In genomic region chrX:22357621-22358020, GRCh38 we compare ENCODE assay signal across 1 cellular context.
TF ChIP-seq lines count a peak whose summit lies in the region.

No MANE protein-coding gene starts in this region.

TF ChIP-seq in SK-N-SH treated with all-trans-retinoic acid at 6 μM for 48 hours, 23 proteins besides CTCF, POLR2A, EP300 and RAD21 (continued from another document):
- TF ChIP-seq CREB5 (CRISPR knock-in tag; IDR thresholded peaks at IDR 0.05; ENCODE audit: low read depth) (no peak), OSR1 (CRISPR knock-in tag; IDR thresholded peaks at IDR 0.05) (no peak), ARNTL (CRISPR knock-in tag; IDR thresholded peaks at IDR 0.05; ENCODE audit: borderline replicate concordance, low read depth) (no peak), PATZ1 (CRISPR knock-in tag; IDR thresholded peaks at IDR 0.05; ENCODE audit: borderline replicate concordance) (no peak), TOX (CRISPR knock-in tag; IDR thresholded peaks at IDR 0.05; ENCODE audit: borderline replicate concordance) (no peak), ISL1 (CRISPR knock-in tag; IDR thresholded peaks at IDR 0.05) (no peak), ZFP30 (CRISPR knock-in tag; IDR thresholded peaks at IDR 0.05) (no peak), POU6F1 (CRISPR knock-in tag; IDR thresholded peaks at IDR 0.05; ENCODE audit: borderline replicate concordance, low read depth) (no peak), GLIS3 (CRISPR knock-in tag; IDR thresholded peaks at IDR 0.05) (no peak)
- TF ChIP-seq, protein P1, sequence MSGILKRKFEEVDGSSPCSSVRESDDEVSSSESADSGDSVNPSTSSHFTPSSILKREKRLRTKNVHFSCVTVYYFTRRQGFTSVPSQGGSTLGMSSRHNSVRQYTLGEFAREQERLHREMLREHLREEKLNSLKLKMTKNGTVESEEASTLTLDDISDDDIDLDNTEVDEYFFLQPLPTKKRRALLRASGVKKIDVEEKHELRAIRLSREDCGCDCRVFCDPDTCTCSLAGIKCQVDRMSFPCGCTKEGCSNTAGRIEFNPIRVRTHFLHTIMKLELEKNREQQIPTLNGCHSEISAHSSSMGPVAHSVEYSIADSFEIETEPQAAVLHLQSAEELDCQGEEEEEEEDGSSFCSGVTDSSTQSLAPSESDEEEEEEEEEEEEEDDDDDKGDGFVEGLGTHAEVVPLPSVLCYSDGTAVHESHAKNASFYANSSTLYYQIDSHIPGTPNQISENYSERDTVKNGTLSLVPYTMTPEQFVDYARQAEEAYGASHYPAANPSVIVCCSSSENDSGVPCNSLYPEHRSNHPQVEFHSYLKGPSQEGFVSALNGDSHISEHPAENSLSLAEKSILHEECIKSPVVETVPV (CRISPR knock-in tag; IDR thresholded peaks at IDR 0.05) = no peak
TF ChIP-seq in SK-N-SH treated with all-trans-retinoic acid at 6 μM for 48 hours: peak in this region for 0.
